In the genomic region with DNA sequence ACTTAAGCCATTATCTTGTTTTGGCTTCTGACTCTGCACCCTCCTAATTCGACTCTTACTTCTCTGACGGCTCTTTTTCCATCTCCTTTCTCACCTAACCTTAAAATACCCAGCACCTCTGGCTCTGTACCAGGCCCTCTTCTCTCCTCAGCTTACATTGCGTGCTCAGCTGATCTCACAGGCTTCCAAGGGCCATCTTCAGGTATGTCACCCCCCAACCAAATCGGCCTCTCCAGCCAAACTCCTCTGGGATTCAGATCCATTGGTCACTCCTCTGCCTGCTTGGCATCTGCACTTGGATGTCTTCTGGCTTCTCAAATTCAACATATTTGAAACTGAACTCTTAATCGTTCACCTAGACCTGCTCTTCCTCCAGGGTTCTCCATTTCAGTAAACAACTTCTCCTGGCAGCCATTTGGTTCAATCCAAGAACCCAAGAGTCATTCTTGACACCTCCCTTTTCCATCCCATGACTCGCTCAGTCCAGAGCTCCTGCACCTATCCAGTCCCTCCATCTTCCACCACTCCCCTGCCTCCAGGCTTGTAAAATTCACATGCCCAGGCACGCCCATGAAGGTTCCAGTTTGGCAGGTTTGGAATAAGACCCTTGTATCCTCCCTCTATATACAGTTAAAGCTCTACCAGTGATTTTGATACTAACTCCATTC, we compare ENCODE assay signal across 1 cellular context.
TF ChIP-seq lines count a peak whose summit lies in the region.

No MANE protein-coding gene starts in this region.

TF ChIP-seq in HCT116, 20 proteins besides CTCF, POLR2A, EP300 and RAD21:
- TF ChIP-seq, protein P1, sequence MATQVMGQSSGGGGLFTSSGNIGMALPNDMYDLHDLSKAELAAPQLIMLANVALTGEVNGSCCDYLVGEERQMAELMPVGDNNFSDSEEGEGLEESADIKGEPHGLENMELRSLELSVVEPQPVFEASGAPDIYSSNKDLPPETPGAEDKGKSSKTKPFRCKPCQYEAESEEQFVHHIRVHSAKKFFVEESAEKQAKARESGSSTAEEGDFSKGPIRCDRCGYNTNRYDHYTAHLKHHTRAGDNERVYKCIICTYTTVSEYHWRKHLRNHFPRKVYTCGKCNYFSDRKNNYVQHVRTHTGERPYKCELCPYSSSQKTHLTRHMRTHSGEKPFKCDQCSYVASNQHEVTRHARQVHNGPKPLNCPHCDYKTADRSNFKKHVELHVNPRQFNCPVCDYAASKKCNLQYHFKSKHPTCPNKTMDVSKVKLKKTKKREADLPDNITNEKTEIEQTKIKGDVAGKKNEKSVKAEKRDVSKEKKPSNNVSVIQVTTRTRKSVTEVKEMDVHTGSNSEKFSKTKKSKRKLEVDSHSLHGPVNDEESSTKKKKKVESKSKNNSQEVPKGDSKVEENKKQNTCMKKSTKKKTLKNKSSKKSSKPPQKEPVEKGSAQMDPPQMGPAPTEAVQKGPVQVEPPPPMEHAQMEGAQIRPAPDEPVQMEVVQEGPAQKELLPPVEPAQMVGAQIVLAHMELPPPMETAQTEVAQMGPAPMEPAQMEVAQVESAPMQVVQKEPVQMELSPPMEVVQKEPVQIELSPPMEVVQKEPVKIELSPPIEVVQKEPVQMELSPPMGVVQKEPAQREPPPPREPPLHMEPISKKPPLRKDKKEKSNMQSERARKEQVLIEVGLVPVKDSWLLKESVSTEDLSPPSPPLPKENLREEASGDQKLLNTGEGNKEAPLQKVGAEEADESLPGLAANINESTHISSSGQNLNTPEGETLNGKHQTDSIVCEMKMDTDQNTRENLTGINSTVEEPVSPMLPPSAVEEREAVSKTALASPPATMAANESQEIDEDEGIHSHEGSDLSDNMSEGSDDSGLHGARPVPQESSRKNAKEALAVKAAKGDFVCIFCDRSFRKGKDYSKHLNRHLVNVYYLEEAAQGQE (IDR thresholded peaks at IDR 0.05; ENCODE audit: low read depth): no peak
- TF ChIP-seq FOSL1 (IDR thresholded peaks at IDR 0.05; ENCODE audit: low read depth): no peak
- TF ChIP-seq, protein P2, sequence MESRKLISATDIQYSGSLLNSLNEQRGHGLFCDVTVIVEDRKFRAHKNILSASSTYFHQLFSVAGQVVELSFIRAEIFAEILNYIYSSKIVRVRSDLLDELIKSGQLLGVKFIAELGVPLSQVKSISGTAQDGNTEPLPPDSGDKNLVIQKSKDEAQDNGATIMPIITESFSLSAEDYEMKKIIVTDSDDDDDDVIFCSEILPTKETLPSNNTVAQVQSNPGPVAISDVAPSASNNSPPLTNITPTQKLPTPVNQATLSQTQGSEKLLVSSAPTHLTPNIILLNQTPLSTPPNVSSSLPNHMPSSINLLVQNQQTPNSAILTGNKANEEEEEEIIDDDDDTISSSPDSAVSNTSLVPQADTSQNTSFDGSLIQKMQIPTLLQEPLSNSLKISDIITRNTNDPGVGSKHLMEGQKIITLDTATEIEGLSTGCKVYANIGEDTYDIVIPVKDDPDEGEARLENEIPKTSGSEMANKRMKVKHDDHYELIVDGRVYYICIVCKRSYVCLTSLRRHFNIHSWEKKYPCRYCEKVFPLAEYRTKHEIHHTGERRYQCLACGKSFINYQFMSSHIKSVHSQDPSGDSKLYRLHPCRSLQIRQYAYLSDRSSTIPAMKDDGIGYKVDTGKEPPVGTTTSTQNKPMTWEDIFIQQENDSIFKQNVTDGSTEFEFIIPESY (IDR thresholded peaks at IDR 0.05; ENCODE audit: extremely low read depth, insufficient replicate concordance, low read length): no peak
- TF ChIP-seq CEBPB (IDR thresholded peaks at IDR 0.05; ENCODE audit: low read depth): no peak
- TF ChIP-seq, protein P3, sequence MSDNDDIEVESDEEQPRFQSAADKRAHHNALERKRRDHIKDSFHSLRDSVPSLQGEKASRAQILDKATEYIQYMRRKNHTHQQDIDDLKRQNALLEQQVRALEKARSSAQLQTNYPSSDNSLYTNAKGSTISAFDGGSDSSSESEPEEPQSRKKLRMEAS (IDR thresholded peaks at IDR 0.05): no peak
- no peak for TF ChIP-seq EZH2phosphoT487 (IDR thresholded peaks at IDR 0.05; ENCODE audit: borderline replicate concordance)
- TF ChIP-seq EGR1 (IDR thresholded peaks at IDR 0.05; ENCODE audit: low read depth): no peak
- no peak for TF ChIP-seq CBX3 (IDR thresholded peaks at IDR 0.05; ENCODE audit: low read depth)
- no peak for TF ChIP-seq ELF1 (IDR thresholded peaks at IDR 0.05; ENCODE audit: borderline replicate concordance, low read depth)
- no peak for TF ChIP-seq YY1 (IDR thresholded peaks at IDR 0.05; ENCODE audit: extremely low read depth, insufficient replicate concordance, low read depth, low read length)
- TF ChIP-seq ZNF274 (IDR thresholded peaks at IDR 0.05; ENCODE audit: low read depth, low read length): no peak
- TF ChIP-seq, protein P4, sequence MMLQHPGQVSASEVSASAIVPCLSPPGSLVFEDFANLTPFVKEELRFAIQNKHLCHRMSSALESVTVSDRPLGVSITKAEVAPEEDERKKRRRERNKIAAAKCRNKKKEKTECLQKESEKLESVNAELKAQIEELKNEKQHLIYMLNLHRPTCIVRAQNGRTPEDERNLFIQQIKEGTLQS (IDR thresholded peaks at IDR 0.05): no peak
- TF ChIP-seq EZH2 (IDR thresholded peaks at IDR 0.05): no peak
- no peak for TF ChIP-seq SRF (IDR thresholded peaks at IDR 0.05; ENCODE audit: low read depth)
